Comparison of ENCODE assay signal across 1 cellular context in the genomic region with DNA sequence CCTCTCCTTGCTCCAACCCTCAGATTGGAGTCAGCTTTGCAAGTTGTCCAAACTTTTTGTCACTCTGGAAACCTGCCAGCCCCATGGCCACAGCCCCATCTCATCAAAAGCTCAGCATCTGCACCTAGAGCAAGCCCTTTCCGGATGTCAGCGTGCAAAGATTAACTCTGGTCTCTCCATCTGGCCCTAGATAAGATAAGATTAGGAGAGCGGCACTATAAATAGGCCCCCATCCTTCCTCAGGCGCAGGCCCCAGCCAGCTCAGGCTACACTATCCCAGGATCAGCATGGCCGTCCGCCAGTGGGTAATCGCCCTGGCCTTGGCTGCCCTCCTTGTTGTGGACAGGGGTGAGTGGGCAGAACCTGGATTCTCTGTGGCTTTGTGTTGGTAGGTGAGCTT.
A peak's percentile ranks its signal among the peaks of the same experiment; 100 is the strongest.
TF ChIP-seq lines count a peak whose summit lies in the region.

A gene with protein sequence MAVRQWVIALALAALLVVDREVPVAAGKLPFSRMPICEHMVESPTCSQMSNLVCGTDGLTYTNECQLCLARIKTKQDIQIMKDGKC (plus strand): TSS at position 246 of the 400 bp plus-strand sequence. CDS start 42 bp downstream, at position 288.

TF ChIP-seq in K562, 482 proteins besides CTCF, POLR2A, EP300 and RAD21 (continued from another document and continues in another):
- TF ChIP-seq, protein P1, sequence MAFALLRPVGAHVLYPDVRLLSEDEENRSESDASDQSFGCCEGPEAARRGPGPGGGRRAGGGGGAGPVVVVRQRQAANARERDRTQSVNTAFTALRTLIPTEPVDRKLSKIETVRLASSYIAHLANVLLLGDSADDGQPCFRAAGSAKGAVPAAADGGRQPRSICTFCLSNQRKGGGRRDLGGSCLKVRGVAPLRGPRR (CRISPR knock-in tag; IDR thresholded peaks at IDR 0.05) = no peak
- TF ChIP-seq SMARCA5 (IDR thresholded peaks at IDR 0.05) (no peak), MTA2 (IDR thresholded peaks at IDR 0.05; ENCODE audit: low read depth) (peak; percentile 91), NBN (IDR thresholded peaks at IDR 0.05; ENCODE audit: low read depth) (peak; percentile 93), GABPA (tag; conservative IDR thresholded peaks at IDR 0.05; ENCODE audit: low read depth) (peak; percentile 64), CAMTA2 (CRISPR knock-in tag; conservative IDR thresholded peaks at IDR 0.05) (no peak), SMARCE1 (IDR thresholded peaks at IDR 0.05) (peak; percentile 92), CSDE1 (IDR thresholded peaks at IDR 0.05) (no peak), NUFIP1 (IDR thresholded peaks at IDR 0.05; ENCODE audit: partially characterized antibody) (no peak), GABPB2 (CRISPR knock-in tag; conservative IDR thresholded peaks at IDR 0.05) (no peak), MTA1 (IDR thresholded peaks at IDR 0.05; ENCODE audit: borderline replicate concordance) (peak; percentile 78; the same call in 1 of the 2 replicates), JUNB (CRISPR knock-in tag; conservative IDR thresholded peaks at IDR 0.05) (no peak), ZNF717 (CRISPR knock-in tag; IDR thresholded peaks at IDR 0.05) (no peak), DNMT1 (IDR thresholded peaks at IDR 0.05) (no peak), ESRRA (IDR thresholded peaks at IDR 0.05; ENCODE audit: borderline replicate concordance, low read depth) (peak; percentile 65; the same call in 1 of the 2 replicates), PHB2 (IDR thresholded peaks at IDR 0.05; ENCODE audit: low read depth) (peak; percentile 72; the same call in 1 of the 2 replicates), ATF7 (IDR thresholded peaks at IDR 0.05) (peak; percentile 64), ZNF134 (CRISPR knock-in tag; conservative IDR thresholded peaks at IDR 0.05) (0 out of 2 replicates have a peak, but pooled peaks have one; percentile 29), BRD4 (IDR thresholded peaks at IDR 0.05) (no peak), EZH2 (IDR thresholded peaks at IDR 0.05; ENCODE audit: borderline replicate concordance, low read depth, low read length) (no peak)
- TF ChIP-seq, protein P2, sequence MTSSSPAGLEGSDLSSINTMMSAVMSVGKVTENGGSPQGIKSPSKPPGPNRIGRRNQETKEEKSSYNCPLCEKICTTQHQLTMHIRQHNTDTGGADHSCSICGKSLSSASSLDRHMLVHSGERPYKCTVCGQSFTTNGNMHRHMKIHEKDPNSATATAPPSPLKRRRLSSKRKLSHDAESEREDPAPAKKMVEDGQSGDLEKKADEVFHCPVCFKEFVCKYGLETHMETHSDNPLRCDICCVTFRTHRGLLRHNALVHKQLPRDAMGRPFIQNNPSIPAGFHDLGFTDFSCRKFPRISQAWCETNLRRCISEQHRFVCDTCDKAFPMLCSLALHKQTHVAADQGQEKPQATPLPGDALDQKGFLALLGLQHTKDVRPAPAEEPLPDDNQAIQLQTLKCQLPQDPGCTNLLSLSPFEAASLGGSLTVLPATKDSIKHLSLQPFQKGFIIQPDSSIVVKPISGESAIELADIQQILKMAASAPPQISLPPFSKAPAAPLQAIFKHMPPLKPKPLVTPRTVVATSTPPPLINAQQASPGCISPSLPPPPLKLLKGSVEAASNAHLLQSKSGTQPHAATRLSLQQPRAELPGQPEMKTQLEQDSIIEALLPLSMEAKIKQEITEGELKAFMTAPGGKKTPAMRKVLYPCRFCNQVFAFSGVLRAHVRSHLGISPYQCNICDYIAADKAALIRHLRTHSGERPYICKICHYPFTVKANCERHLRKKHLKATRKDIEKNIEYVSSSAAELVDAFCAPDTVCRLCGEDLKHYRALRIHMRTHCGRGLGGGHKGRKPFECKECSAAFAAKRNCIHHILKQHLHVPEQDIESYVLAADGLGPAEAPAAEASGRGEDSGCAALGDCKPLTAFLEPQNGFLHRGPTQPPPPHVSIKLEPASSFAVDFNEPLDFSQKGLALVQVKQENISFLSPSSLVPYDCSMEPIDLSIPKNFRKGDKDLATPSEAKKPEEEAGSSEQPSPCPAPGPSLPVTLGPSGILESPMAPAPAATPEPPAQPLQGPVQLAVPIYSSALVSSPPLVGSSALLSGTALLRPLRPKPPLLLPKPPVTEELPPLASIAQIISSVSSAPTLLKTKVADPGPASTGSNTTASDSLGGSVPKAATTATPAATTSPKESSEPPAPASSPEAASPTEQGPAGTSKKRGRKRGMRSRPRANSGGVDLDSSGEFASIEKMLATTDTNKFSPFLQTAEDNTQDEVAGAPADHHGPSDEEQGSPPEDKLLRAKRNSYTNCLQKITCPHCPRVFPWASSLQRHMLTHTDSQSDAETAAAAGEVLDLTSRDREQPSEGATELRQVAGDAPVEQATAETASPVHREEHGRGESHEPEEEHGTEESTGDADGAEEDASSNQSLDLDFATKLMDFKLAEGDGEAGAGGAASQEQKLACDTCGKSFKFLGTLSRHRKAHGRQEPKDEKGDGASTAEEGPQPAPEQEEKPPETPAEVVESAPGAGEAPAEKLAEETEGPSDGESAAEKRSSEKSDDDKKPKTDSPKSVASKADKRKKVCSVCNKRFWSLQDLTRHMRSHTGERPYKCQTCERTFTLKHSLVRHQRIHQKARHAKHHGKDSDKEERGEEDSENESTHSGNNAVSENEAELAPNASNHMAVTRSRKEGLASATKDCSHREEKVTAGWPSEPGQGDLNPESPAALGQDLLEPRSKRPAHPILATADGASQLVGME (CRISPR knock-in tag; IDR thresholded peaks at IDR 0.05) = peak; percentile 70; the same call in 1 of the 2 replicates
- TF ChIP-seq, protein P3, sequence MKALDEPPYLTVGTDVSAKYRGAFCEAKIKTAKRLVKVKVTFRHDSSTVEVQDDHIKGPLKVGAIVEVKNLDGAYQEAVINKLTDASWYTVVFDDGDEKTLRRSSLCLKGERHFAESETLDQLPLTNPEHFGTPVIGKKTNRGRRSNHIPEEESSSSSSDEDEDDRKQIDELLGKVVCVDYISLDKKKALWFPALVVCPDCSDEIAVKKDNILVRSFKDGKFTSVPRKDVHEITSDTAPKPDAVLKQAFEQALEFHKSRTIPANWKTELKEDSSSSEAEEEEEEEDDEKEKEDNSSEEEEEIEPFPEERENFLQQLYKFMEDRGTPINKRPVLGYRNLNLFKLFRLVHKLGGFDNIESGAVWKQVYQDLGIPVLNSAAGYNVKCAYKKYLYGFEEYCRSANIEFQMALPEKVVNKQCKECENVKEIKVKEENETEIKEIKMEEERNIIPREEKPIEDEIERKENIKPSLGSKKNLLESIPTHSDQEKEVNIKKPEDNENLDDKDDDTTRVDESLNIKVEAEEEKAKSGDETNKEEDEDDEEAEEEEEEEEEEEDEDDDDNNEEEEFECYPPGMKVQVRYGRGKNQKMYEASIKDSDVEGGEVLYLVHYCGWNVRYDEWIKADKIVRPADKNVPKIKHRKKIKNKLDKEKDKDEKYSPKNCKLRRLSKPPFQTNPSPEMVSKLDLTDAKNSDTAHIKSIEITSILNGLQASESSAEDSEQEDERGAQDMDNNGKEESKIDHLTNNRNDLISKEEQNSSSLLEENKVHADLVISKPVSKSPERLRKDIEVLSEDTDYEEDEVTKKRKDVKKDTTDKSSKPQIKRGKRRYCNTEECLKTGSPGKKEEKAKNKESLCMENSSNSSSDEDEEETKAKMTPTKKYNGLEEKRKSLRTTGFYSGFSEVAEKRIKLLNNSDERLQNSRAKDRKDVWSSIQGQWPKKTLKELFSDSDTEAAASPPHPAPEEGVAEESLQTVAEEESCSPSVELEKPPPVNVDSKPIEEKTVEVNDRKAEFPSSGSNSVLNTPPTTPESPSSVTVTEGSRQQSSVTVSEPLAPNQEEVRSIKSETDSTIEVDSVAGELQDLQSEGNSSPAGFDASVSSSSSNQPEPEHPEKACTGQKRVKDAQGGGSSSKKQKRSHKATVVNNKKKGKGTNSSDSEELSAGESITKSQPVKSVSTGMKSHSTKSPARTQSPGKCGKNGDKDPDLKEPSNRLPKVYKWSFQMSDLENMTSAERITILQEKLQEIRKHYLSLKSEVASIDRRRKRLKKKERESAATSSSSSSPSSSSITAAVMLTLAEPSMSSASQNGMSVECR (CRISPR knock-in tag; IDR thresholded peaks at IDR 0.05) = no peak
- TF ChIP-seq, protein P4, sequence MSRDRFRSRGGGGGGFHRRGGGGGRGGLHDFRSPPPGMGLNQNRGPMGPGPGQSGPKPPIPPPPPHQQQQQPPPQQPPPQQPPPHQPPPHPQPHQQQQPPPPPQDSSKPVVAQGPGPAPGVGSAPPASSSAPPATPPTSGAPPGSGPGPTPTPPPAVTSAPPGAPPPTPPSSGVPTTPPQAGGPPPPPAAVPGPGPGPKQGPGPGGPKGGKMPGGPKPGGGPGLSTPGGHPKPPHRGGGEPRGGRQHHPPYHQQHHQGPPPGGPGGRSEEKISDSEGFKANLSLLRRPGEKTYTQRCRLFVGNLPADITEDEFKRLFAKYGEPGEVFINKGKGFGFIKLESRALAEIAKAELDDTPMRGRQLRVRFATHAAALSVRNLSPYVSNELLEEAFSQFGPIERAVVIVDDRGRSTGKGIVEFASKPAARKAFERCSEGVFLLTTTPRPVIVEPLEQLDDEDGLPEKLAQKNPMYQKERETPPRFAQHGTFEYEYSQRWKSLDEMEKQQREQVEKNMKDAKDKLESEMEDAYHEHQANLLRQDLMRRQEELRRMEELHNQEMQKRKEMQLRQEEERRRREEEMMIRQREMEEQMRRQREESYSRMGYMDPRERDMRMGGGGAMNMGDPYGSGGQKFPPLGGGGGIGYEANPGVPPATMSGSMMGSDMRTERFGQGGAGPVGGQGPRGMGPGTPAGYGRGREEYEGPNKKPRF (IDR thresholded peaks at IDR 0.05; ENCODE audit: low read depth, low read length) = no peak
- TF ChIP-seq, protein P5, sequence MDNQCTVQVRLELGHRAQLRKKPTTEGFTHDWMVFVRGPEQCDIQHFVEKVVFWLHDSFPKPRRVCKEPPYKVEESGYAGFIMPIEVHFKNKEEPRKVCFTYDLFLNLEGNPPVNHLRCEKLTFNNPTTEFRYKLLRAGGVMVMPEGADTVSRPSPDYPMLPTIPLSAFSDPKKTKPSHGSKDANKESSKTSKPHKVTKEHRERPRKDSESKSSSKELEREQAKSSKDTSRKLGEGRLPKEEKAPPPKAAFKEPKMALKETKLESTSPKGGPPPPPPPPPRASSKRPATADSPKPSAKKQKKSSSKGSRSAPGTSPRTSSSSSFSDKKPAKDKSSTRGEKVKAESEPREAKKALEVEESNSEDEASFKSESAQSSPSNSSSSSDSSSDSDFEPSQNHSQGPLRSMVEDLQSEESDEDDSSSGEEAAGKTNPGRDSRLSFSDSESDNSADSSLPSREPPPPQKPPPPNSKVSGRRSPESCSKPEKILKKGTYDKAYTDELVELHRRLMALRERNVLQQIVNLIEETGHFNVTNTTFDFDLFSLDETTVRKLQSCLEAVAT (IDR thresholded peaks at IDR 0.05) = peak in 1 of 2 experiments; percentile 67; a peak in 1 of 4 replicates
- TF ChIP-seq, protein P6, sequence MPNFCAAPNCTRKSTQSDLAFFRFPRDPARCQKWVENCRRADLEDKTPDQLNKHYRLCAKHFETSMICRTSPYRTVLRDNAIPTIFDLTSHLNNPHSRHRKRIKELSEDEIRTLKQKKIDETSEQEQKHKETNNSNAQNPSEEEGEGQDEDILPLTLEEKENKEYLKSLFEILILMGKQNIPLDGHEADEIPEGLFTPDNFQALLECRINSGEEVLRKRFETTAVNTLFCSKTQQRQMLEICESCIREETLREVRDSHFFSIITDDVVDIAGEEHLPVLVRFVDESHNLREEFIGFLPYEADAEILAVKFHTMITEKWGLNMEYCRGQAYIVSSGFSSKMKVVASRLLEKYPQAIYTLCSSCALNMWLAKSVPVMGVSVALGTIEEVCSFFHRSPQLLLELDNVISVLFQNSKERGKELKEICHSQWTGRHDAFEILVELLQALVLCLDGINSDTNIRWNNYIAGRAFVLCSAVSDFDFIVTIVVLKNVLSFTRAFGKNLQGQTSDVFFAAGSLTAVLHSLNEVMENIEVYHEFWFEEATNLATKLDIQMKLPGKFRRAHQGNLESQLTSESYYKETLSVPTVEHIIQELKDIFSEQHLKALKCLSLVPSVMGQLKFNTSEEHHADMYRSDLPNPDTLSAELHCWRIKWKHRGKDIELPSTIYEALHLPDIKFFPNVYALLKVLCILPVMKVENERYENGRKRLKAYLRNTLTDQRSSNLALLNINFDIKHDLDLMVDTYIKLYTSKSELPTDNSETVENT (CRISPR knock-in tag; IDR thresholded peaks at IDR 0.05) = no peak
- TF ChIP-seq, protein P7, sequence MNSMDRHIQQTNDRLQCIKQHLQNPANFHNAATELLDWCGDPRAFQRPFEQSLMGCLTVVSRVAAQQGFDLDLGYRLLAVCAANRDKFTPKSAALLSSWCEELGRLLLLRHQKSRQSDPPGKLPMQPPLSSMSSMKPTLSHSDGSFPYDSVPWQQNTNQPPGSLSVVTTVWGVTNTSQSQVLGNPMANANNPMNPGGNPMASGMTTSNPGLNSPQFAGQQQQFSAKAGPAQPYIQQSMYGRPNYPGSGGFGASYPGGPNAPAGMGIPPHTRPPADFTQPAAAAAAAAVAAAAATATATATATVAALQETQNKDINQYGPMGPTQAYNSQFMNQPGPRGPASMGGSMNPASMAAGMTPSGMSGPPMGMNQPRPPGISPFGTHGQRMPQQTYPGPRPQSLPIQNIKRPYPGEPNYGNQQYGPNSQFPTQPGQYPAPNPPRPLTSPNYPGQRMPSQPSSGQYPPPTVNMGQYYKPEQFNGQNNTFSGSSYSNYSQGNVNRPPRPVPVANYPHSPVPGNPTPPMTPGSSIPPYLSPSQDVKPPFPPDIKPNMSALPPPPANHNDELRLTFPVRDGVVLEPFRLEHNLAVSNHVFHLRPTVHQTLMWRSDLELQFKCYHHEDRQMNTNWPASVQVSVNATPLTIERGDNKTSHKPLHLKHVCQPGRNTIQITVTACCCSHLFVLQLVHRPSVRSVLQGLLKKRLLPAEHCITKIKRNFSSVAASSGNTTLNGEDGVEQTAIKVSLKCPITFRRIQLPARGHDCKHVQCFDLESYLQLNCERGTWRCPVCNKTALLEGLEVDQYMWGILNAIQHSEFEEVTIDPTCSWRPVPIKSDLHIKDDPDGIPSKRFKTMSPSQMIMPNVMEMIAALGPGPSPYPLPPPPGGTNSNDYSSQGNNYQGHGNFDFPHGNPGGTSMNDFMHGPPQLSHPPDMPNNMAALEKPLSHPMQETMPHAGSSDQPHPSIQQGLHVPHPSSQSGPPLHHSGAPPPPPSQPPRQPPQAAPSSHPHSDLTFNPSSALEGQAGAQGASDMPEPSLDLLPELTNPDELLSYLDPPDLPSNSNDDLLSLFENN (IDR thresholded peaks at IDR 0.05; ENCODE audit: low read depth in 2 of 2, low read length in 2 of 2) = peak in 1 of 2 experiments; percentile 87; a peak in 2 of 4 replicates
- TF ChIP-seq, protein P8, sequence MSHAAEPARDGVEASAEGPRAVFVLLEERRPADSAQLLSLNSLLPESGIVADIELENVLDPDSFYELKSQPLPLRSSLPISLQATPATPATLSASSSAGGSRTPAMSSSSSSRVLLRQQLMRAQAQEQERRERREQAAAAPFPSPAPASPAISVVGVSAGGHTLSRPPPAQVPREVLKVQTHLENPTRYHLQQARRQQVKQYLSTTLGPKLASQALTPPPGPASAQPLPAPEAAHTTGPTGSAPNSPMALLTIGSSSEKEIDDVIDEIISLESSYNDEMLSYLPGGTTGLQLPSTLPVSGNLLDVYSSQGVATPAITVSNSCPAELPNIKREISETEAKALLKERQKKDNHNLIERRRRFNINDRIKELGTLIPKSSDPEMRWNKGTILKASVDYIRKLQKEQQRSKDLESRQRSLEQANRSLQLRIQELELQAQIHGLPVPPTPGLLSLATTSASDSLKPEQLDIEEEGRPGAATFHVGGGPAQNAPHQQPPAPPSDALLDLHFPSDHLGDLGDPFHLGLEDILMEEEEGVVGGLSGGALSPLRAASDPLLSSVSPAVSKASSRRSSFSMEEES (CRISPR knock-in tag; IDR thresholded peaks at IDR 0.05) = no peak
